9 cellular contexts compared by ENCODE assay signal in the genomic region with DNA sequence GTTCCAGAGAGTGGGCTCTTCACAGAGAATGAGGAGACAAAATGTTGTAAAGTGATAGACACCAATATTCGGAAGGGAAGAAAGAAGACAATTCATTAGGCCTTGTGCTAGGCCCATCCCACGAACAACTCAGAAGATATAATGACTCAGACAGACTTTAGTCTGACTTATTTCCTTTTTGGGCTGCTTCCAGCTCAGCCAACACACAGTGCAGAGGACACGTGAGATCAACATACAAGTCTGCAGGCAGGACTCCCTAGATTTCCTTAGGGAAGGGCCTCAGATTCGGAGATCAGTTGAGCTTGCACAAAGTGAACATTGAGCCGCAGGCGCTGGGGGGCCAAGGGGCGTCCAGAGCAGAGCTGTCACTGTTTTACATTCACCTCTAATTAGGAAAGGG.
DNase-seq lines count a peak whose midpoint lies in the region; FAIRE-seq and TF ChIP-seq lines count a peak whose summit lies in the region.
"Had no signal": no experiment of that assay in that cellular context is flagged by ENCODE, and none has a peak within 500 bp of the region (broad histone marks: within the 10 kb centered on the region; RNA-seq: fewer than 3 reads in every experiment).

No MANE protein-coding gene starts in this region.

- 0 out of 2 replicates have a peak overlapping the region, but pooled peaks have one; percentile 26 for H2AFZ ChIP-seq in OCI-LY3 (ENCODE audit: low read depth, low read length)
- peak overlapping the region; percentile 77 for H2AFZ ChIP-seq in osteoblast (ENCODE audit: low read length)

- H3K4me1 ChIP-seq in OCI-LY3 (ENCODE audit: low read length), result no peaks in the 10 kb centered on the region
- peaks cover 27% of the 10 kb centered on the region for H3K4me1 ChIP-seq in osteoblast (ENCODE audit: insufficient read depth, low read length)

- H3K9me3 ChIP-seq in OCI-LY3 (ENCODE audit: insufficient read depth, low read length) (no peaks in the 10 kb centered on the region), osteoblast (ENCODE audit: low read depth, low read length) (no peaks in the 10 kb centered on the region)

- no peaks in the 10 kb centered on the region for H3K27me3 ChIP-seq in OCI-LY3 (ENCODE audit: low read depth, low read length)
- no peaks in the 10 kb centered on the region for H3K27me3 ChIP-seq in osteoblast (ENCODE audit: insufficient read depth, low read length)

- no peaks in the 10 kb centered on the region for H3K36me3 ChIP-seq in OCI-LY3 (replicated peaks; ENCODE audit: low read depth, low read length)
- no peaks in the 10 kb centered on the region for H3K36me3 ChIP-seq in osteoblast (ENCODE audit: insufficient read depth, low read length)

- TF ChIP-seq CTCF in OCI-LY3 (IDR thresholded peaks at IDR 0.05; ENCODE audit: low read depth, low read length) (no peak), epithelial cell of proximal tubule (conservative IDR thresholded peaks at IDR 0.05; ENCODE audit: low read depth, low read length) (no peak), osteoblast (IDR thresholded peaks at IDR 0.05; ENCODE audit: extremely low read depth, low read depth, low read length) (no peak)

- H3K27ac ChIP-seq in OCI-LY3 (ENCODE audit: low read length) (no peak overlapping the region), osteoblast (ENCODE audit: low read depth, low read length) (peak overlapping the region; percentile 69)

- H3K9ac ChIP-seq in OCI-LY3 (ENCODE audit: low read length), result no peak overlapping the region

- FAIRE-seq in frontal cortex (lab: Jason Lieb, UNC), result no peak

- H3K4me3 ChIP-seq in OCI-LY3 (ENCODE audit: low read length) (no peak overlapping the region), epithelial cell of proximal tubule (ENCODE audit: low read depth, low read length) (no peak overlapping the region), osteoblast (ENCODE audit: insufficient read depth, low read length) (no peak overlapping the region)

- DNase-seq in EL, result peak; percentile 89
- peak; percentile 66 for DNase-seq in epithelial cell of proximal tubule (ENCODE audit: low read depth)
- peak; percentile 76 for DNase-seq in osteoblast (ENCODE audit: insufficient read length, low spot score, missing footprints)
- no peak for DNase-seq in stimulated activated CD4-positive, alpha-beta T cell treated with anti-CD3 and anti-CD28 coated beads, Interleukin-4, amount 100 ng/mL, for 24 hours
- no peak for DNase-seq in frontal cortex (ENCODE audit: low spot score in 2 of 2)
- no peak for DNase-seq in hippocampal formation (lab: John Stamatoyannopoulos, UW)
- DNase-seq in stimulated activated CD4-positive, alpha-beta T cell treated with anti-CD3 and anti-CD28 coated beads, Interleukin-12 subunit alpha, Interleukin-12 subunit beta, amount 100 ng/mL, for 4 hours, result no peak
- DNase-seq: cerebellar nuclear complex had no signal

- H4K20me1 ChIP-seq in OCI-LY3 (ENCODE audit: insufficient read depth, low read length) (no peaks in the 10 kb centered on the region), osteoblast (ENCODE audit: insufficient read depth, low read length) (no peaks in the 10 kb centered on the region)

- H3K4me2 ChIP-seq in OCI-LY3 (ENCODE audit: low read length) (no peak overlapping the region), osteoblast (ENCODE audit: insufficient read depth, low read length) (peak overlapping the region; percentile 37)

- no peaks in the 10 kb centered on the region for H3K79me2 ChIP-seq in OCI-LY3 (ENCODE audit: low read length)
- H3K79me2 ChIP-seq in osteoblast (ENCODE audit: insufficient read depth, low read length), result no peaks in the 10 kb centered on the region

Comparison
In these comparisons a context has a peak if more than half of its experiments do, and no peak if none do; other contexts are left out.
1. DNase-seq: peak in EL (single experiment), epithelial cell of proximal tubule (single experiment) and osteoblast (single experiment); none in stimulated activated CD4-positive, alpha-beta T cell treated with anti-CD3 and anti-CD28 coated beads, Interleukin-4, amount 100 ng/mL, for 24 hours (single experiment), frontal cortex (0 of 2), hippocampal formation (0 of 2) and stimulated activated CD4-positive, alpha-beta T cell treated with anti-CD3 and anti-CD28 coated beads, Interleukin-12 subunit alpha, Interleukin-12 subunit beta, amount 100 ng/mL, for 4 hours (single experiment).